In genomic region chr14:64952598-64953309, GRCh38 we compare ENCODE assay signal across 1 cellular context.
TF ChIP-seq lines count a peak whose summit lies in the region.

No MANE protein-coding gene starts in this region.

TF ChIP-seq in GM23338, 12 proteins besides CTCF, POLR2A, EP300 and RAD21 (continued from another document):
- TF ChIP-seq ZNF462 (CRISPR knock-in tag; IDR thresholded peaks at IDR 0.05) (no peak), POLR2AphosphoS5 (IDR thresholded peaks at IDR 0.05; ENCODE audit: low read depth) (no peak), JUNB (IDR thresholded peaks at IDR 0.05; ENCODE audit: unreplicated experiment) (no peak), ZNF114 (CRISPR knock-in tag; IDR thresholded peaks at IDR 0.05) (no peak), EZH2 (IDR thresholded peaks at IDR 0.05; ENCODE audit: low read depth, unreplicated experiment) (no peak), NANOG (IDR thresholded peaks at IDR 0.05; ENCODE audit: borderline replicate concordance) (no peak), REST (IDR thresholded peaks at IDR 0.05; ENCODE audit: unreplicated experiment) (no peak), ETS1 (IDR thresholded peaks at IDR 0.05) (no peak), CREB1 (CRISPR knock-in tag; IDR thresholded peaks at IDR 0.05; ENCODE audit: low read depth) (no peak), STAT1 (IDR thresholded peaks at IDR 0.05; ENCODE audit: unreplicated experiment) (no peak), EZH2phosphoT487 (IDR thresholded peaks at IDR 0.05; ENCODE audit: unreplicated experiment) (no peak)
